15 cellular contexts compared by ENCODE assay signal in genomic region chr2:69717902-69718301, GRCh38. TPM values are rescaled to one million over a fixed set of nuclear protein-coding genes. Genes with fewer than 3 reads are reported as not detected.
DNase-seq lines count a peak whose midpoint lies in the region; ATAC-seq and TF ChIP-seq lines count a peak whose summit lies in the region.
"Had no signal": no experiment of that assay in that cellular context is flagged by ENCODE, and none has a peak within 500 bp of the region (broad histone marks: within the 10 kb centered on the region; RNA-seq: fewer than 3 reads in every experiment).

No MANE protein-coding gene starts in this region.

- in situ Hi-C loops in astrocyte of the spinal cord (cut with HindIII; ENCODE audit: low sequenced_read_pairs): no loop called here

- H3K4me3 ChIP-seq in astrocyte of the spinal cord (ENCODE audit: low read depth, low read length): no peak overlapping the region
- H3K4me3 ChIP-seq in dorsolateral prefrontal cortex: no peak overlapping the region
- no peak overlapping the region for H3K4me3 ChIP-seq in right atrium auricular region
- H3K4me3 ChIP-seq: tibial nerve had no signal

- H3K9me3 ChIP-seq in right atrium auricular region: no peaks in the 10 kb centered on the region
- H3K9me3 ChIP-seq: tibial nerve had no signal

- H3K4me1 ChIP-seq in right atrium auricular region: peaks cover 0 to 4% of the 10 kb centered on the region in 2 donors

- H3K27ac ChIP-seq in dorsolateral prefrontal cortex (peak overlapping the region in 1 of 59 donors; percentile 1), right atrium auricular region (no peak overlapping the region)
- H3K27ac ChIP-seq: tibial nerve had no signal

- peak; percentile 70 for ATAC-seq in HG02852 (IDR thresholded peaks at IDR 0.05; ENCODE audit: unreplicated experiment)

- DNase-seq in EL (peak; percentile 3), astrocyte of the spinal cord (ENCODE audit: low read depth, low spot score) (peak; percentile 88), kidney tubule cell (ENCODE audit: low spot score) (peak; percentile 14), NCI-H510A (lab: John Stamatoyannopoulos, UW) (no peak), dorsolateral prefrontal cortex (no peak), amygdala (lab: John Stamatoyannopoulos, UW) (no peak), right atrium auricular region (ENCODE audit: low spot score) (no peak)
- DNase-seq: activated CD4-positive, CD25-positive, alpha-beta regulatory T cell treated with anti-CD3 and anti-CD28 coated beads, Interleukin-2, amount 50 U/mL, for 72 hours; activated T-cell treated with anti-CD3 and anti-CD28 coated beads for 4 hours; MV-4-11; NCI-H2171 treated with DMSO at 0.1 percent for 48 hours; posterior cingulate gyrus; SW 1271 had no signal

- TF ChIP-seq CTCF in astrocyte of the spinal cord (IDR thresholded peaks at IDR 0.05; ENCODE audit: low read depth, low read length): no peak
- TF ChIP-seq CTCF in dorsolateral prefrontal cortex (IDR thresholded peaks at IDR 0.05 in 54 of 56, conservative IDR thresholded peaks at IDR 0.05 in 2 of 56; ENCODE audit: low read depth in 1 of 56, partially characterized antibody in 56 of 56): no peak
- no peak for TF ChIP-seq CTCF in right atrium auricular region (IDR thresholded peaks at IDR 0.05)

- H3K27me3 ChIP-seq in dorsolateral prefrontal cortex (no peaks in the 10 kb centered on the region), right atrium auricular region (no peaks in the 10 kb centered on the region)
- H3K27me3 ChIP-seq: tibial nerve had no signal

- intact Hi-C loops in dorsolateral prefrontal cortex (cut with DNase I): loop anchor here (5.0 to 10.0 kb wide), 3 partner anchors 76 to 333 kb away; partner anchors contain the start of genes AAK1 (in 1 of the 2) and GFPT1 (in 1 of the 2)

- no peaks in the 10 kb centered on the region for H3K36me3 ChIP-seq in right atrium auricular region
- H3K36me3 ChIP-seq: tibial nerve had no signal

RNA-seq across cellular contexts. Expression of gene ANXA4, which starts 24.0 kb away (rescaled TPM):
- total RNA-seq in dorsolateral prefrontal cortex (10 to 100 TPM; 19.3 to 78.4 (median 36.1) TPM), right atrium auricular region (10 to 100 TPM; 12.7 to 25.9 TPM)

Comparison
In these comparisons a context has a peak if more than half of its experiments do, and no peak if none do; other contexts are left out.
1. DNase-seq: peak in EL (single experiment), astrocyte of the spinal cord (single experiment) and kidney tubule cell (single experiment); none in NCI-H510A (single experiment), dorsolateral prefrontal cortex (0 of 10), amygdala (0 of 56) and right atrium auricular region (single experiment).